ENCODE assay signal across 14 cellular contexts in genomic region chr2:211045025-211045424, GRCh38.
"Had no signal": no experiment of that assay in that cellular context is flagged by ENCODE, and none has a peak within 500 bp of the region (broad histone marks: within the 10 kb centered on the region; RNA-seq: fewer than 3 reads in every experiment).

No MANE protein-coding gene starts in this region.

- ATAC-seq: activated naive CD8-positive, alpha-beta T cell treated with anti-CD3 and anti-CD28 coated beads, Interleukin-2, amount 50 U/mL, for 24 hours; left colon; natural killer cell treated with Interleukin-12 subunit alpha and Interleukin-12 subunit beta and Interleukin-15 and Interleukin-18, amount 100 ng/mL, for 72 hours; stimulated activated naive B cell treated with anti-CD40 and anti-IgM and Interleukin-4, amounts not matched to agents 10 μg/mL and 1 μg/mL and 100 μg/mL, for 72 hours had no signal

- DNase-seq: activated B cell treated with CpG ODN at 0.5 μM for 24 hours; activated CD4-positive, alpha-beta T cell treated with anti-CD3 and anti-CD28 coated beads, Interleukin-2, amount 10 ng/mL, durations not matched to agents 24 days and 14 days; activated naive CD4-positive, alpha-beta T cell treated with Interleukin-2 at 50 U/mL for 16 hours; activated naive CD8-positive, alpha-beta T cell treated with anti-CD3 and anti-CD28 coated beads, Interleukin-2, amount 50 U/mL, for 24 hours; esophagus squamous epithelium; foreskin fibroblast; glutamatergic neuron; left colon; occipital lobe; sigmoid colon; stimulated activated CD4-positive, alpha-beta T cell treated with anti-CD3 and anti-CD28 coated beads, Interleukin-2, amount 100 ng/mL, for 24 hours; stimulated activated naive B cell treated with anti-CD40 and anti-IgM and Interleukin-4, amounts not matched to agents 10 μg/mL and 1 μg/mL and 100 μg/mL, for 72 hours; transverse colon had no signal
